1 cellular context compared by ENCODE assay signal in genomic region chr2:27773959-27774358, GRCh38.
TF ChIP-seq lines count a peak whose summit lies in the region.

No MANE protein-coding gene starts in this region.

TF ChIP-seq in IMR-90, 13 proteins besides CTCF, POLR2A, EP300 and RAD21 (continued from another document):
- TF ChIP-seq MAZ (IDR thresholded peaks at IDR 0.05; ENCODE audit: borderline replicate concordance, low read depth, low read length) = no peak
TF ChIP-seq in IMR-90: peak in this region for 0.
